8 cellular contexts compared by ENCODE assay signal in genomic region chr2:199228887-199229819, GRCh38.
DNase-seq lines count a peak whose midpoint lies in the region; ATAC-seq and TF ChIP-seq lines count a peak whose summit lies in the region.

No MANE protein-coding gene starts in this region.

- H2AFZ ChIP-seq in PC-3 (ENCODE audit: low read length) = peak overlapping the region; percentile 41; the same call in 1 of the 2 replicates

- H3K4me3 ChIP-seq in PC-3 (ENCODE audit: low read length) = 0 out of 2 replicates have a peak overlapping the region, but pooled peaks have one; percentile 6

- intact Hi-C loops in PC-3 (cut with micrococcal nuclease) = no loop called here

- H3K4me1 ChIP-seq in PC-3 (ENCODE audit: insufficient read depth, low read length) = peaks cover 21% of the 10 kb centered on the region

- no peak overlapping the region for H3K27ac Mint-ChIP-seq in stimulated activated memory B cell treated with anti-CD40 and anti-IgM and Interleukin-4, amounts not matched to agents 10 μg/mL and 1 μg/mL and 100 μg/mL, for 72 hours

- no peaks in the 10 kb centered on the region for H3K36me3 Mint-ChIP-seq in stimulated activated memory B cell treated with anti-CD40 and anti-IgM and Interleukin-4, amounts not matched to agents 10 μg/mL and 1 μg/mL and 100 μg/mL, for 72 hours

- peak; percentile 68 for DNase-seq in activated effector memory CD4-positive, alpha-beta T cell treated with anti-CD3 and anti-CD28 coated beads, Interleukin-2, amount 50 U/mL, for 16 hours
- DNase-seq in activated effector memory CD4-positive, alpha-beta T cell treated with Interleukin-2 at 50 U/mL for 16 hours = no peak
- DNase-seq in PC-3 (peak; percentile 98), fibroblast of peridontal ligament (ENCODE audit: extremely low read depth) (peak; percentile 94), iPS-NIHi7 (ENCODE audit: extremely low spot score) (no peak), hippocampal formation (lab: John Stamatoyannopoulos, UW) (no peak)

- no peak overlapping the region for H3K4me3 Mint-ChIP-seq in stimulated activated memory B cell treated with anti-CD40 and anti-IgM and Interleukin-4, amounts not matched to agents 10 μg/mL and 1 μg/mL and 100 μg/mL, for 72 hours

- no TSS peak for BruUV-seq in PC-3 (replicated peaks; lab: Mats Ljungman, UMichigan)

- no peaks in the 10 kb centered on the region for H3K9me3 Mint-ChIP-seq in stimulated activated memory B cell treated with anti-CD40 and anti-IgM and Interleukin-4, amounts not matched to agents 10 μg/mL and 1 μg/mL and 100 μg/mL, for 72 hours

- TF ChIP-seq CTCF in PC-3 (conservative IDR thresholded peaks at IDR 0.05; ENCODE audit: low read depth, low read length) = no peak

- peak overlapping the region; percentile 68 for H3K4me2 ChIP-seq in PC-3 (ENCODE audit: low read length)

- peak overlapping the region; percentile 4; the same call in 1 of the 2 replicates for H3K9ac ChIP-seq in PC-3 (ENCODE audit: low read length)

- H4K20me1 ChIP-seq in PC-3 (ENCODE audit: low read length) = no peaks in the 10 kb centered on the region

- H3K27me3 ChIP-seq in PC-3 (ENCODE audit: low read length) = no peaks in the 10 kb centered on the region

- H3K79me2 ChIP-seq in PC-3 (ENCODE audit: low read length) = no peaks in the 10 kb centered on the region

- H3K4me1 Mint-ChIP-seq in stimulated activated memory B cell treated with anti-CD40 and anti-IgM and Interleukin-4, amounts not matched to agents 10 μg/mL and 1 μg/mL and 100 μg/mL, for 72 hours = no peaks in the 10 kb centered on the region

- no peaks in the 10 kb centered on the region for H3K9me2 ChIP-seq in PC-3 (replicated peaks; ENCODE audit: low read length)

- no peaks in the 10 kb centered on the region for H3F3A ChIP-seq in PC-3 (ENCODE audit: low read length, unreplicated experiment)

- POLR2A ChIA-PET in PC-3 (lab: Charles Lee; ENCODE audit: unreplicated experiment) = no interaction called here

- H3K9me3 ChIP-seq in PC-3 (ENCODE audit: low read length) = no peaks in the 10 kb centered on the region

- no peaks in the 10 kb centered on the region for H3K36me3 ChIP-seq in PC-3 (ENCODE audit: low read depth, low read length)

- ATAC-seq in HG02885 (IDR thresholded peaks at IDR 0.05; ENCODE audit: poor library complexity, unreplicated experiment) (peak; percentile 86), PC-3 (peak; percentile 98)
- no peak for ATAC-seq in stimulated activated memory B cell treated with anti-CD40 and anti-IgM and Interleukin-4, amounts not matched to agents 10 μg/mL and 1 μg/mL and 100 μg/mL, for 72 hours

- peak overlapping the region; percentile 61 for H3K27ac ChIP-seq in PC-3 (ENCODE audit: low read length)

- CTCF ChIA-PET in PC-3 (lab: Charles Lee) = no interaction called here

- H3K27me3 Mint-ChIP-seq in stimulated activated memory B cell treated with anti-CD40 and anti-IgM and Interleukin-4, amounts not matched to agents 10 μg/mL and 1 μg/mL and 100 μg/mL, for 72 hours = no peaks in the 10 kb centered on the region

Comparison
In these comparisons a context has a peak if more than half of its experiments do, and no peak if none do; other contexts are left out.
1. DNase-seq: peak in activated effector memory CD4-positive, alpha-beta T cell treated with anti-CD3 and anti-CD28 coated beads, Interleukin-2, amount 50 U/mL, for 16 hours (single experiment), PC-3 (single experiment) and fibroblast of peridontal ligament (single experiment); none in activated effector memory CD4-positive, alpha-beta T cell treated with Interleukin-2 at 50 U/mL for 16 hours (single experiment), iPS-NIHi7 (single experiment) and hippocampal formation (0 of 2).